ENCODE assay signal across 20 cellular contexts in the genomic region with DNA sequence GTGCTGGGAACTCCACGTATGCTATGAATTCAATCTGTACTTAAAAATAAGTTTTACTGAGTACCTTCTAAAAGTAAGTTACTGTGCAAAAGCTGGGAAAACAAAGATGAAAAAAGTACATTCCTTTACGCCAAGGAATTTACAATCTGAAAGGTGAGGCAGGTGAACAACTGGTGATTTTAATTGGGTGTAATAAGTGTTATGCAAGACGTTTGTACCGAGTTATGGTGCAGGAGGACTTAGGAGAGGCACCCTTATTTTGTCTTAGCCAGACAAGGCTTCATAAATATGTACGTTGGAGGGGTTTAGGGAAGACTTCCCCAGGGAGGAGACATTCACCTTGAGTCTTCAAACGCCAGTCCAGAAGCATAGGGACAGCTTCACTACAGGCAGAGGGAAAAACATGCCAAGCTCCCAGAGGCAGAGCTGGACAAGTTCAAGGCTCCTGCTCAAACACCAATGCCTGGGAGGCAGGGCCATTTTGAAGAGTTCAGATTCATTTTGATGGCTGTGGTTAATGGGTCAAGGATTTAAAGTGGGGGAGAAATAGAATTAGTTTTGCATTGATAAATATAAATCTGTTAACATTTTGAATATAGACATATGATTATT. TPM values are rescaled to one million over a fixed set of nuclear protein-coding genes. Genes with fewer than 3 reads are reported as not detected.
A peak's percentile ranks its signal among the peaks of the same experiment; 100 is the strongest.
DNase-seq lines count a peak whose midpoint lies in the region; ATAC-seq, FAIRE-seq and TF ChIP-seq lines count a peak whose summit lies in the region.
"Had no signal": no experiment of that assay in that cellular context is flagged by ENCODE, and none has a peak within 500 bp of the region (broad histone marks: within the 10 kb centered on the region; RNA-seq: fewer than 3 reads in every experiment).

No MANE protein-coding gene starts in this region.

- no peak overlapping the region for H3K27ac Mint-ChIP-seq in activated CD8-positive, alpha-beta T cell treated with anti-CD3 and anti-CD28 coated beads, Interleukin-2, amount 10 ng/mL, durations not matched to agents 7 days and 5 days
- H3K27ac Mint-ChIP-seq: CD4-positive, CD25-positive, alpha-beta regulatory T cell; CD8-positive, alpha-beta memory T cell had no signal

- POLR2A ChIA-PET in activated CD8-positive, alpha-beta T cell treated with anti-CD3 and anti-CD28 coated beads, Interleukin-2, amount 10 ng/mL, durations not matched to agents 7 days and 5 days (lab: Charles Lee): no interaction called here

- H3K4me1 ChIP-seq in mucosa of rectum (ENCODE audit: control insufficient read depth in 2 of 2, insufficient read depth in 2 of 2, low read length in 2 of 2) (peaks cover 3 to 16% of the 10 kb centered on the region in 2 donors), small intestine (ENCODE audit: control insufficient read depth in 2 of 2, insufficient read depth in 1 of 2, low read depth in 1 of 2, low read length in 1 of 2) (no peaks in the 10 kb centered on the region), body of pancreas (no peaks in the 10 kb centered on the region)
- H3K4me1 ChIP-seq: BE2C had no signal

- no peak for FAIRE-seq in small intestine (lab: Jason Lieb, UNC)
- FAIRE-seq: D721Med, G401.6, GM12891, GM19239, H54 had no signal

- H3K27me3 ChIP-seq in mucosa of rectum (ENCODE audit: control insufficient read depth in 2 of 2, insufficient read depth in 2 of 2, low read length in 2 of 2) (no peaks in the 10 kb centered on the region), small intestine (ENCODE audit: control insufficient read depth in 2 of 2, insufficient read depth in 2 of 2, low read length in 2 of 2) (no peaks in the 10 kb centered on the region), body of pancreas (no peaks in the 10 kb centered on the region)

- H3K4me3 Mint-ChIP-seq in activated CD8-positive, alpha-beta T cell treated with anti-CD3 and anti-CD28 coated beads, Interleukin-2, amount 10 ng/mL, durations not matched to agents 7 days and 5 days: no peak overlapping the region
- H3K4me3 Mint-ChIP-seq: CD4-positive, CD25-positive, alpha-beta regulatory T cell; CD8-positive, alpha-beta memory T cell had no signal

- peaks cover 5% of the 10 kb centered on the region for H3K9me3 Mint-ChIP-seq in activated CD8-positive, alpha-beta T cell treated with anti-CD3 and anti-CD28 coated beads, Interleukin-2, amount 10 ng/mL, durations not matched to agents 7 days and 5 days (ENCODE audit: insufficient read depth)

- H3K9me3 ChIP-seq in mucosa of rectum (ENCODE audit: control insufficient read depth in 2 of 2, low read length in 2 of 2) (peaks cover 0 to 2% of the 10 kb centered on the region in 2 donors), small intestine (ENCODE audit: control insufficient read depth, low read depth) (no peaks in the 10 kb centered on the region), body of pancreas (no peaks in the 10 kb centered on the region)
- H3K9me3 ChIP-seq: BE2C had no signal

- H3K27ac ChIP-seq in epithelial cell of prostate (peak overlapping the region; percentile 8), mucosa of rectum (ENCODE audit: low read depth in 2 of 2, low read length in 2 of 2) (peak overlapping the region; percentile 35 to 39), small intestine (ENCODE audit: low read depth in 1 of 2, low read length in 1 of 2) (no peak overlapping the region), body of pancreas (no peak overlapping the region)
- H3K27ac ChIP-seq: GM23248, HL-60 had no signal

- ATAC-seq in activated CD8-positive, alpha-beta T cell treated with anti-CD3 and anti-CD28 coated beads, Interleukin-2, amount 10 ng/mL, durations not matched to agents 7 days and 5 days: no peak
- ATAC-seq in body of pancreas: no peak

- TF ChIP-seq CTCF in body of pancreas (IDR thresholded peaks at IDR 0.05): no peak

- H3K36me3 Mint-ChIP-seq in activated CD8-positive, alpha-beta T cell treated with anti-CD3 and anti-CD28 coated beads, Interleukin-2, amount 10 ng/mL, durations not matched to agents 7 days and 5 days (ENCODE audit: low read depth): peaks cover 4% of the 10 kb centered on the region

- H3K4me3 ChIP-seq in mucosa of rectum (ENCODE audit: low read length in 2 of 2) (peak overlapping the region in 1 of 2 donors; percentile 23), small intestine (ENCODE audit: low read depth in 1 of 2, low read length in 2 of 2) (no peak overlapping the region), body of pancreas (no peak overlapping the region)
- H3K4me3 ChIP-seq: GM23248 had no signal

- 19 to 51% (median 30%) methylated on average over 6 of the region's 6 CpGs for WGBS in small intestine, 3 donors
- WGBS in body of pancreas, 2 donors: 67 to 70% methylated on average over 6 of the region's 6 CpGs

- H3K36me3 ChIP-seq in mucosa of rectum (ENCODE audit: control insufficient read depth in 2 of 2, insufficient read depth in 2 of 2, low read length in 2 of 2) (no peaks in the 10 kb centered on the region), small intestine (ENCODE audit: control insufficient read depth in 2 of 2, insufficient read depth in 2 of 2, low read length in 2 of 2) (no peaks in the 10 kb centered on the region), body of pancreas (replicated peaks in 1 of 2; ENCODE audit: insufficient read depth in 1 of 2, low read depth in 2 of 2) (no peaks in the 10 kb centered on the region)
- H3K36me3 ChIP-seq: BE2C had no signal

- peaks cover 10% of the 10 kb centered on the region for H3K4me1 Mint-ChIP-seq in activated CD8-positive, alpha-beta T cell treated with anti-CD3 and anti-CD28 coated beads, Interleukin-2, amount 10 ng/mL, durations not matched to agents 7 days and 5 days (ENCODE audit: low read depth)

- no peaks in the 10 kb centered on the region for H3K27me3 Mint-ChIP-seq in activated CD8-positive, alpha-beta T cell treated with anti-CD3 and anti-CD28 coated beads, Interleukin-2, amount 10 ng/mL, durations not matched to agents 7 days and 5 days (ENCODE audit: low read depth)

- no peak for DNase-seq in epithelial cell of prostate (ENCODE audit: low read depth, low spot score)
- peak; percentile 42 for DNase-seq in small intestine
- DNase-seq in activated CD8-positive, alpha-beta T cell treated with anti-CD3 and anti-CD28 coated beads, Interleukin-2, amount 10 ng/mL, durations not matched to agents 7 days and 5 days: no peak
- DNase-seq in body of pancreas: no peak
- DNase-seq in NCI-H510A (lab: John Stamatoyannopoulos, UW): no peak
- DNase-seq: ACHN; BE2C; C1 segment of cervical spinal cord; CD4-positive, CD25-positive, alpha-beta regulatory T cell; CD8-positive, alpha-beta memory T cell; COR-L47; GM23248; HCEC 1CT had no signal

- TF ChIP-seq POLR2A in body of pancreas (IDR thresholded peaks at IDR 0.05): no peak

- CTCF ChIA-PET in activated CD8-positive, alpha-beta T cell treated with anti-CD3 and anti-CD28 coated beads, Interleukin-2, amount 10 ng/mL, durations not matched to agents 7 days and 5 days (lab: Charles Lee): interaction anchor here (1.9 kb wide), 1 partner anchor 14 kb away, joined by 4 read pairs; the partner anchor contains the start of gene EDN1

- intact Hi-C loops in body of pancreas (cut with DNase I): no loop called here

- H3K9ac ChIP-seq in mucosa of rectum (ENCODE audit: low read depth in 1 of 2, low read length in 2 of 2): peak overlapping the region in 1 of 2 donors; percentile 5
- H3K9ac ChIP-seq: GM23248 had no signal

RNA-seq across cellular contexts. Expression of gene EDN1, which starts 13.7 kb away (rescaled TPM):
- polyA plus RNA-seq in small intestine: 10 to 100 TPM in 1 of 3 donors, 1 to 10 TPM in 2; 7.3 to 10.1 (median 9.7) TPM
- total RNA-seq in activated CD8-positive, alpha-beta T cell treated with anti-CD3 and anti-CD28 coated beads, Interleukin-2, amount 10 ng/mL, durations not matched to agents 7 days and 5 days: not detected
- 10 to 100 TPM in 1 of 2 donors, under 1 TPM in 1; 0.66 to 19.7 TPM for total RNA-seq in body of pancreas
- polyA plus RNA-seq: CD4-positive, CD25-positive, alpha-beta regulatory T cell; CD8-positive, alpha-beta memory T cell had no signal

Comparison
In these comparisons a context has a peak if more than half of its experiments do, and no peak if none do; other contexts are left out.
1. H3K27ac ChIP-seq: peak in epithelial cell of prostate (single experiment) and mucosa of rectum (2 of 2); none in small intestine (0 of 2) and body of pancreas (0 of 4).